Comparison of ENCODE assay signal across 8 cellular contexts in the genomic region with DNA sequence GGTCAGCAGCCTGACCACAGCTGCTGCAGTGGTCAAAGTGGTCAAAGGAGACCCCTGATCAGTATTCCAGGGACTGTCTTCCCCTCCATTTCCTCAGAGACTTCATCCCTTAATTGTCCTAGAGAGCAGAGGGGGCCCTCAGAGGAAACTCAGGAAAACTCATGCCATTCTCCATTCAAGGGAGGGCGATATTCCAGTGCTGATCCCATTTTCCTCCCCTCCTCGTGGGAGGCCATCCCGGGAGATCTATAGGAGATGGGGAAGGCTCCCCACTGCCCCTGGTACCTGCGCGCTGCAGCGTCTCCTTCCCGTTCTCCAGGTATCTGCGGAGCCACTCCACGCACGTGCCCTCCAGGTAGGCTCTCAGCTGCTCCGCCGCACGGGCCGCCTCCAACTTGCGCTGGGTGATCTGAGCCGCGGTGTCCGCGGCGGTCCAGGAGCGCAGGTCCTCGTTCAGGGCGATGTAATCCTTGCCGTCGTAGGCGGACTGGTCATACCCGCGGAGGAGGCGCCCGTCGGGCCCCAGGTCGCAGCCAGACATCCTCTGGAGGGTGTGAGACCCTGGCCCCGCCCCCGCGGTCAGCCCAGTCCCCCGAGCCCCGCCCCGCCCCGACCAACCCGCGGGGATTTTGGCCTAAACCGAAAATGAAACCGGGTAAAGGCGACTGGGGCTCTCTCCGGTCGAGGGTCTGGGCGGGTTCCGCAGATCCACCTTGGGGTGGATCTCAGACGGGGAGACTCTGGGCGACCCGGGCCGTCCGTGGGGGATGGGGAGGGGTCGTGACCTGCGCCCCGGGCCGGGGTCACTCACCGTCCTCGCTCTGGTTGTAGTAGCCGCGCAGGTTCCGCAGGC. TPM values are rescaled to one million over a fixed set of nuclear protein-coding genes. Genes with fewer than 3 reads are reported as not detected.
A peak's percentile ranks its signal among the peaks of the same experiment; 100 is the strongest.
DNase-seq lines count a peak whose midpoint lies in the region; ATAC-seq, FAIRE-seq and TF ChIP-seq lines count a peak whose summit lies in the region.

No MANE protein-coding gene starts in this region.

- FAIRE-seq in GM12892 (lab: Jason Lieb, UNC) = peak; percentile 72

- peak; percentile 25 for DNase-seq in GM12892 (ENCODE audit: insufficient read length)
- peak; percentile 58 to 64 (median 64) for DNase-seq in T-helper 17 cell
- peak; percentile 6 for DNase-seq in cerebellar cortex (ENCODE audit: low spot score)
- peak; percentile 84 for DNase-seq in left lobe of liver (ENCODE audit: low spot score)
- peak in 2 of 3 experiments; percentile 47 to 48 for DNase-seq in stimulated activated CD4-positive, alpha-beta T cell treated with anti-CD3 and anti-CD28 coated beads, TNF-alpha, amount 100 ng/mL, for 4 hours (ENCODE audit: low read depth in 3 of 3)
- no peak for DNase-seq in NCI-H187 treated with DMSO at 0.1 percent for 48 hours (lab: John Stamatoyannopoulos, UW)

- H3K27ac Mint-ChIP-seq in T-helper 17 cell = peak overlapping the region; percentile 100

- no peaks in the 10 kb centered on the region for H3K9me3 ChIP-seq in T-helper 17 cell (ENCODE audit: control insufficient read depth, low read length, poor library complexity, severe bottlenecking)

- 0 out of 2 replicates have a peak, but pooled peaks have one; percentile 7 for TF ChIP-seq POLR2A in GM12892 (IDR thresholded peaks at IDR 0.05; ENCODE audit: low read depth, low read length)

- H3K27me3 Mint-ChIP-seq in T-helper 17 cell = no peaks in the 10 kb centered on the region

- peaks cover 21% of the 10 kb centered on the region for H3K36me3 Mint-ChIP-seq in T-helper 17 cell (ENCODE audit: low read depth)

- H3K4me1 Mint-ChIP-seq in T-helper 17 cell = peaks cover 67% of the 10 kb centered on the region

- ATAC-seq in HG02885 (IDR thresholded peaks at IDR 0.05; ENCODE audit: poor library complexity, unreplicated experiment) (peak; percentile 28), T-helper 17 cell (peak; percentile 29), left lobe of liver (peak; percentile 76), HG03108 (IDR thresholded peaks at IDR 0.05; ENCODE audit: unreplicated experiment) (no peak)

- peak overlapping the region; percentile 97 for H3K4me3 Mint-ChIP-seq in T-helper 17 cell

RNA-seq across cellular contexts. Expression of gene HLA-C, which starts 0.9 kb away (rescaled TPM):
- polyA plus RNA-seq in GM12892 (2012; ENCODE audit: missing spikeins) = 671 TPM
- total RNA-seq in T-helper 17 cell = 1,000 to 10,000 TPM; 1,753 to 2,634 TPM
- total RNA-seq in left lobe of liver = 397 TPM
